Comparison of ENCODE assay signal across 8 cellular contexts in the genomic region with DNA sequence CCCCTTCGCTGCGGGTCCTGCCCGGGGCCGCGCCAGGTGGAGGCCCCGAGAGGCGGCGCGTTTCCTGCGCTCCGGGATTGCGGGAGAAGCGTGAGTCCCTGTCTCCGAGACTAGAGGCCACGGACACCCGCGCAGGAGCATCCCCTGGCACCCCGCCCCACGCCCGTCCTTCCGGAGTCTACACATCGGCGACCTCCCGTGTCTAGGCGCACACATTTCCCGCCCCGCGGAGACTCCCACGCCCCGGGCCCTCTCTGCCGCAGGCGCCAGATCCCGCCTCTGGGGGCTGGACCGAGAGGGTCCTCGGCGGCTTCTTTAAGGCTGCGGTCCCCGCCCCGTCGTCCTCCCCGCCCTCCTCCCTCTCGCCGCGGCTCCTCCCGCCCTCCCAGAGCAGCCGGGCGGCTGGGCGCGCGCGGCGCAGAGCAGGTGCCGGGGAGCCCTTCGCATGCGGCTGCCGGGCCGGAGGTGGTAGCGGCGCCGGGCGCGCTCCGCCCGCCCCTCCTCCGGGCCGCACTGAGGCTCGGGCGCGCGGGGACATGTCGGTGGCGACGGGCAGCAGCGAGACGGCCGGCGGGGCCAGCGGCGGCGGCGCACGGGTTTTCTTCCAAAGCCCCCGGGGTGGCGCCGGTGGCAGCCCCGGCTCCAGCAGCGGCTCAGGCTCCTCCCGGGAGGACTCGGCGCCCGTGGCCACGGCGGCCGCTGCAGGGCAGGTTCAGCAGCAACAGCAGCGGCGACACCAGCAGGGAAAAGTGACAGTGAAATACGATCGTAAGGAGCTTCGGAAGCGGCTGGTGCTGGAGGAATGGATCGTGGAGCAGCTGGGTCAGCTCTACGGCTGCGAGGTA. TPM values are rescaled to one million over a fixed set of nuclear protein-coding genes. Genes with fewer than 3 reads are reported as not detected.
A peak's percentile ranks its signal among the peaks of the same experiment; 100 is the strongest.
DNase-seq lines count a peak whose midpoint lies in the region; ATAC-seq, FAIRE-seq and TF ChIP-seq lines count a peak whose summit lies in the region.

A gene with protein sequence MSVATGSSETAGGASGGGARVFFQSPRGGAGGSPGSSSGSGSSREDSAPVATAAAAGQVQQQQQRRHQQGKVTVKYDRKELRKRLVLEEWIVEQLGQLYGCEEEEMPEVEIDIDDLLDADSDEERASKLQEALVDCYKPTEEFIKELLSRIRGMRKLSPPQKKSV (plus strand): TSS at position 388 of the 845 bp plus-strand sequence. CDS start 149 bp downstream, at position 537.

- H3K27ac ChIP-seq in iPS DF 6.9 (ENCODE audit: low read length) (no peak within 1 kb of the TSS), gastrocnemius medialis (peak within 1 kb of the TSS; percentile 69 to 83 (median 76))

- peak within 1 kb of the TSS; percentile 46 for H3K4me3 ChIP-seq in iPS DF 6.9 (ENCODE audit: low read length)
- peak within 1 kb of the TSS; percentile 64 to 71 (median 67) for H3K4me3 ChIP-seq in gastrocnemius medialis

- in situ Hi-C loops in gastrocnemius medialis (cut with MboI; ENCODE audit: low sequenced_read_pairs in 4 of 4) = no loop called here

- FAIRE-seq in GM12892 (lab: Jason Lieb, UNC) = no peak

- H3K4me1 ChIP-seq in iPS DF 6.9 (ENCODE audit: control insufficient read depth, insufficient read depth, low read length) (no peaks in the 10 kb centered on the region; the same call in 1 of the 2 replicates), gastrocnemius medialis (peaks cover 25 to 36% of the 10 kb centered on the region in 2 donors)

- no peak for TF ChIP-seq POLR2A in GM12892 (IDR thresholded peaks at IDR 0.05; ENCODE audit: low read depth, low read length)
- TF ChIP-seq POLR2A in gastrocnemius medialis (IDR thresholded peaks at IDR 0.05) = peak; percentile 55 to 66

- no peaks in the 10 kb centered on the region for H3K36me3 ChIP-seq in iPS DF 6.9 (ENCODE audit: control insufficient read depth, insufficient read depth, low read length)
- no peaks in the 10 kb centered on the region for H3K36me3 ChIP-seq in gastrocnemius medialis

- WGBS in iPS DF 6.9 (ENCODE audit: insufficient coverage, insufficient read length) = no CpG with 5 or more reads among the region's 103 CpGs

- DNase-seq in GM12892 (ENCODE audit: insufficient read length) = peak; percentile 10
- DNase-seq in NCI-H2171 treated with DMSO at 0.1 percent for 48 hours (lab: John Stamatoyannopoulos, UW) = peak; percentile 62
- DNase-seq in anterior cingulate cortex (lab: John Stamatoyannopoulos, UW) = peak in 48 of 58 donors; percentile 4 to 76 (median 50)
- DNase-seq in iPS DF 6.9 (ENCODE audit: low read depth, low spot score) = no peak
- DNase-seq in gastrocnemius medialis = peak in 1 of 2 donors; percentile 30
- no peak for DNase-seq in globus pallidus (ENCODE audit: low spot score)
- no peak for DNase-seq in GM19240 (ENCODE audit: insufficient read length, low spot score)

- ATAC-seq in gastrocnemius medialis (peak; percentile 68 to 72), GM18498 (IDR thresholded peaks at IDR 0.05; ENCODE audit: unreplicated experiment) (no peak)

- peaks cover 39% of the 10 kb centered on the region for H3K27me3 ChIP-seq in iPS DF 6.9 (ENCODE audit: control insufficient read depth, insufficient read depth, low read length)
- peaks cover 0 to 15% (median 5%) of the 10 kb centered on the region in 3 donors for H3K27me3 ChIP-seq in gastrocnemius medialis

- intact Hi-C loops in gastrocnemius medialis (cut with DNase I; ENCODE audit: low total_unique reads) = loop anchor here (5.0 kb wide), 2 partner anchors 61 to 179 kb away; no protein-coding TSS in a partner anchor

- H3K9me3 ChIP-seq in iPS DF 6.9 (ENCODE audit: control insufficient read depth, insufficient read depth, low read length) = no peaks in the 10 kb centered on the region
- H3K9me3 ChIP-seq in gastrocnemius medialis = no peaks in the 10 kb centered on the region

- TF ChIP-seq CTCF in gastrocnemius medialis (IDR thresholded peaks at IDR 0.05 in 4 of 5, conservative IDR thresholded peaks at IDR 0.05 in 1 of 5) = no peak

RNA-seq across cellular contexts. Expression of the gene that starts here (rescaled TPM):
- polyA plus RNA-seq in GM12892 (2012; ENCODE audit: missing spikeins) = not detected
- 10 to 100 TPM; 14.9 to 37.0 (median 21.7) TPM for total RNA-seq in gastrocnemius medialis

Comparison
In these comparisons a context has a peak if more than half of its experiments do, and no peak if none do; other contexts are left out.
1. DNase-seq: peak in GM12892 (single experiment), NCI-H2171 treated with DMSO at 0.1 percent for 48 hours (single experiment) and anterior cingulate cortex (48 of 58); none in iPS DF 6.9 (single experiment), globus pallidus (single experiment) and GM19240 (single experiment).